In the genomic region with DNA sequence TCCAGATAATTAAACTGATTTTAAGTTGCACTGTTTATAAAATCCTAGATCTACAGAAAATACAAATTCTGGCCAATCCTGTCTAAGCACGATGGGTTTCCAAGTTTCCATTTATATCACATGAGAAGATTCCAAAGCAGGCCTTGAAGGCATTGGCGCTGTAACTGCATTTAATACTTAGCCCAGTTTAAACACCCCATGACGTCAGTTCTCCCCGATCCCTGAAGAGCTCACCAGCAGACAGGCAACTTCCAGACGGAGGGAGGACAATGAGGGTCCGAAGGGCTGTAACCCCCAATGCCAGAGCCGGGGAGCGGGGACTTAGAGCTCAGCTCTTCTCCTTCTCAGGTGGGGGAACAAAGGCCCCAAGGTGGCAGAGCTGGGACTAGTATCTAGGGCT, we compare ENCODE assay signal across 14 cellular contexts.
DNase-seq lines count a peak whose midpoint lies in the region; ATAC-seq, FAIRE-seq and TF ChIP-seq lines count a peak whose summit lies in the region.
"Had no signal": no experiment of that assay in that cellular context is flagged by ENCODE, and none has a peak within 500 bp of the region (broad histone marks: within the 10 kb centered on the region; RNA-seq: fewer than 3 reads in every experiment).

No MANE protein-coding gene starts in this region.

- no peaks in the 10 kb centered on the region for H3K9me1 ChIP-seq in keratinocyte (ENCODE audit: control insufficient read depth, extremely low read depth, insufficient read depth, low read length)

- no peaks in the 10 kb centered on the region for H3K27me3 ChIP-seq in keratinocyte (ENCODE audit: control insufficient read depth, extremely low read depth, insufficient read depth, low read length)

- no peaks in the 10 kb centered on the region for H3K36me3 ChIP-seq in keratinocyte (ENCODE audit: control insufficient read depth in 2 of 2, extremely low read depth in 1 of 2, insufficient read depth in 2 of 2, low read length in 2 of 2)

- ATAC-seq in T-helper 17 cell: no peak
- no peak for ATAC-seq in activated T-cell treated with anti-CD3 and anti-CD28 coated beads, Interleukin-2, amount 50 U/mL, for 4 hours
- ATAC-seq: SK-N-SH treated with all-trans-retinoic acid at 6 μM for 48 hours; stimulated activated naive CD8-positive, alpha-beta T cell treated with anti-CD3 and anti-CD28 coated beads, Interleukin-15, Interleukin-2, amounts not matched to agents 100 U/mL and 50 U/mL, for 24 hours had no signal

- H3K9me3 Mint-ChIP-seq in activated T-cell treated with anti-CD3 and anti-CD28 coated beads, Interleukin-2, amount 50 U/mL, for 4 hours: no peaks in the 10 kb centered on the region
- H3K9me3 Mint-ChIP-seq: activated CD4-positive, alpha-beta T cell treated with anti-CD3 and anti-CD28 coated beads, Interleukin-2, amount 10 ng/mL, durations not matched to agents 7 days and 5 days; CD8-positive, alpha-beta memory T cell had no signal

- H3K9ac ChIP-seq in keratinocyte (ENCODE audit: control insufficient read depth, extremely low read depth, insufficient read depth, low read length): peak overlapping the region; percentile 3

- no peaks in the 10 kb centered on the region for H3K9me3 ChIP-seq in T-helper 17 cell (ENCODE audit: control insufficient read depth, low read length, poor library complexity, severe bottlenecking)
- H3K9me3 ChIP-seq in keratinocyte (ENCODE audit: control insufficient read depth, low read depth, low read length): no peaks in the 10 kb centered on the region

- no peaks in the 10 kb centered on the region for H3K79me2 ChIP-seq in keratinocyte (ENCODE audit: control insufficient read depth, insufficient read depth, low read length)

- H3K4me3 ChIP-seq in keratinocyte (ENCODE audit: control insufficient read depth in 2 of 3, extremely low read depth in 1 of 3, insufficient read depth in 2 of 3, low read depth in 1 of 3, low read length in 3 of 3) (no peak overlapping the region), skin epidermis (no peak overlapping the region)

- no peak for FAIRE-seq in keratinocyte (lab: Jason Lieb, UNC)

- dilution Hi-C loops in keratinocyte (cut with MboI; ENCODE audit: extremely low pct_ligation_motif_present, low sequenced_read_pairs): no loop called here

- TF ChIP-seq CTCF in keratinocyte (optimal IDR thresholded peaks at IDR 0.05 in 1 of 3, IDR thresholded peaks at IDR 0.05 in 1 of 3, conservative IDR thresholded peaks at IDR 0.05 in 1 of 3; ENCODE audit: extremely low read depth in 1 of 3, insufficient read depth in 2 of 3, low read length in 3 of 3): no peak

- peaks cover 7% of the 10 kb centered on the region for H3K36me3 Mint-ChIP-seq in T-helper 17 cell (ENCODE audit: low read depth)
- peaks cover 7% of the 10 kb centered on the region for H3K36me3 Mint-ChIP-seq in activated T-cell treated with anti-CD3 and anti-CD28 coated beads, Interleukin-2, amount 50 U/mL, for 4 hours (ENCODE audit: insufficient read depth)

- H4K20me1 ChIP-seq in keratinocyte (ENCODE audit: control insufficient read depth, extremely low read depth, insufficient read depth, low read length): no peaks in the 10 kb centered on the region

- H3K27me3 Mint-ChIP-seq in T-helper 17 cell: no peaks in the 10 kb centered on the region
- H3K27me3 Mint-ChIP-seq in activated T-cell treated with anti-CD3 and anti-CD28 coated beads, Interleukin-2, amount 50 U/mL, for 4 hours (ENCODE audit: low read depth): no peaks in the 10 kb centered on the region

- DNase-seq in EH (ENCODE audit: low read depth): peak; percentile 64
- DNase-seq in T-helper 17 cell: no peak
- DNase-seq in keratinocyte (ENCODE audit: low read depth, low spot score): no peak
- no peak for DNase-seq in DMS153 (lab: John Stamatoyannopoulos, UW)
- no peak for DNase-seq in activated T-cell treated with anti-CD3 and anti-CD28 coated beads, Interleukin-2, amount 50 U/mL, for 4 hours
- no peak for DNase-seq in Ammon's horn (ENCODE audit: low spot score)
- no peak for DNase-seq in C1 segment of cervical spinal cord (lab: John Stamatoyannopoulos, UW)
- DNase-seq: activated CD4-positive, alpha-beta T cell treated with anti-CD3 and anti-CD28 coated beads, Interleukin-2, amount 10 ng/mL, durations not matched to agents 7 days and 5 days; activated naive CD4-positive, alpha-beta T cell; CD8-positive, alpha-beta memory T cell; NCI-H526; stimulated activated naive CD8-positive, alpha-beta T cell treated with anti-CD3 and anti-CD28 coated beads, Interleukin-15, Interleukin-2, amounts not matched to agents 100 U/mL and 50 U/mL, for 24 hours had no signal

- H3K27ac ChIP-seq in keratinocyte (ENCODE audit: control insufficient read depth, insufficient read depth, low read length): peak overlapping the region; percentile 13
- H3K27ac ChIP-seq in skin epidermis: peak overlapping the region in 18 of 21 experiments; percentile 25 to 83 (median 68)

- no peak overlapping the region for H3K4me3 Mint-ChIP-seq in T-helper 17 cell
- no peak overlapping the region for H3K4me3 Mint-ChIP-seq in activated T-cell treated with anti-CD3 and anti-CD28 coated beads, Interleukin-2, amount 50 U/mL, for 4 hours
- H3K4me3 Mint-ChIP-seq: activated CD4-positive, alpha-beta T cell treated with anti-CD3 and anti-CD28 coated beads, Interleukin-2, amount 10 ng/mL, durations not matched to agents 7 days and 5 days; CD8-positive, alpha-beta memory T cell had no signal

- peak overlapping the region; percentile 17 for H3K4me2 ChIP-seq in keratinocyte (ENCODE audit: control insufficient read depth, extremely low read depth, insufficient read depth, low read depth, low read length)

- peaks cover 28% of the 10 kb centered on the region for H3K4me1 Mint-ChIP-seq in T-helper 17 cell
- H3K4me1 Mint-ChIP-seq in activated T-cell treated with anti-CD3 and anti-CD28 coated beads, Interleukin-2, amount 50 U/mL, for 4 hours (ENCODE audit: low read depth): peaks cover 29% of the 10 kb centered on the region

- no peak overlapping the region for H2AFZ ChIP-seq in keratinocyte (ENCODE audit: control insufficient read depth, low read length)

- peak overlapping the region; percentile 65 for H3K27ac Mint-ChIP-seq in T-helper 17 cell
- H3K27ac Mint-ChIP-seq: activated CD4-positive, alpha-beta T cell treated with anti-CD3 and anti-CD28 coated beads, Interleukin-2, amount 10 ng/mL, durations not matched to agents 7 days and 5 days had no signal

- peaks cover 33% of the 10 kb centered on the region for H3K4me1 ChIP-seq in keratinocyte (ENCODE audit: control insufficient read depth, extremely low read depth, insufficient read depth, low read length)
